ENCODE assay signal across 21 cellular contexts in the genomic region with DNA sequence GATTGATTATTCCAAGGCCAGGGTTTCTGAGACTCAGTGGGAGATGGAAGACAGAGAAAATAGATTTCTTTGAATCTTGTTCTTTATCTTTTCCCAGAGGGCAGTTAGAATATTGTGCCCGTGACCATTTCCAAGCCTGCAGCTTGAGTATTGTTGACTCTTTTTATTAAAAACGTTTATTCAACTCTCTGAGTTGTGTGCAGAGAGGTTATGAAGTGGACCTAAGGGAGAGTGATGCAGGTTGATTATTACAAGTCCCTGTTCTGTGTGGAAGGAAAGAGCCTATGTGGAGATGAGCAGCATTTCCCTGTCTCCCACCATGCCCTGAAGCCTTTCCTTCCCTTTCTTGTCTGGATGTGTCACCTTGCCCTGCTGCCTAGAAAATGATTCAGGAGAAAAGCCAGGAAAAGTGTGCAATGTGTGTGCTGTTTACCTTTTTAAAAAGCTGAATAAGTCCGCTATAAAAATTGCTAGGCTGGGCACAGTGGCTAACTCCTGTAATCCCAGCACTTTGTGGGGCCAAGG. TPM values are rescaled to one million over a fixed set of nuclear protein-coding genes. Genes with fewer than 3 reads are reported as not detected.
A peak's percentile ranks its signal among the peaks of the same experiment; 100 is the strongest.
DNase-seq lines count a peak whose midpoint lies in the region; ATAC-seq and TF ChIP-seq lines count a peak whose summit lies in the region.
"Had no signal": no experiment of that assay in that cellular context is flagged by ENCODE, and none has a peak within 500 bp of the region (broad histone marks: within the 10 kb centered on the region; RNA-seq: fewer than 3 reads in every experiment).

No MANE protein-coding gene starts in this region.

- DNase-seq in DMS53 (lab: John Stamatoyannopoulos, UW) (peak; percentile 77), ELR (ENCODE audit: low read depth) (peak; percentile 15), NCI-H69 (lab: John Stamatoyannopoulos, UW) (peak; percentile 9), omental fat pad (ENCODE audit: low spot score) (no peak), NCI-H526 (lab: John Stamatoyannopoulos, UW) (no peak)
- DNase-seq: BE2C, DMS79, MG63, NCI-H187, NCI-H2171 treated with DMSO at 0.1 percent for 48 hours, NCI-H446, RPMI8226, SHP77 treated with DMSO at 0.1 percent for 48 hours, T-helper 2 cell had no signal

- peaks cover 11% of the 10 kb centered on the region for H3K4me1 ChIP-seq in endocrine pancreas (ENCODE audit: control insufficient read depth, insufficient read depth, low read length)

- no peak for TF ChIP-seq CTCF in omental fat pad (IDR thresholded peaks at IDR 0.05)

- no peaks in the 10 kb centered on the region for H3K27me3 ChIP-seq in endocrine pancreas (ENCODE audit: control insufficient read depth, insufficient read depth, low read length)
- H3K27me3 ChIP-seq: BE2C, MG63 had no signal

- peak overlapping the region; percentile 5 for H3K4me3 ChIP-seq in endocrine pancreas (ENCODE audit: control insufficient read depth, insufficient read depth, low read length)
- H3K4me3 ChIP-seq: K562, MG63, SK-N-MC had no signal

- H3K36me3 ChIP-seq in endocrine pancreas (ENCODE audit: control insufficient read depth, insufficient read depth, low read length), result no peaks in the 10 kb centered on the region
- H3K36me3 ChIP-seq: BE2C, MG63 had no signal

- ATAC-seq in GM21737 (IDR thresholded peaks at IDR 0.05; ENCODE audit: unreplicated experiment) (no peak), GM19328 (IDR thresholded peaks at IDR 0.05; ENCODE audit: unreplicated experiment) (no peak), omental fat pad (ENCODE audit: low FRiP score) (no peak)
- ATAC-seq: HepG2, K562 had no signal

- H3K9ac ChIP-seq in endocrine pancreas (ENCODE audit: control insufficient read depth, insufficient read depth, low read length), result no peak overlapping the region

- no peaks in the 10 kb centered on the region for H3K9me3 ChIP-seq in endocrine pancreas (ENCODE audit: control insufficient read depth, low read length)
- H3K9me3 ChIP-seq: BE2C, MG63 had no signal

RNA-seq across cellular contexts. Expression of a gene that starts 19.3 kb away (rescaled TPM):
- total RNA-seq in omental fat pad, result not detected
- total RNA-seq: HepG2, HT-29, K562 had no signal

Comparison
In these comparisons a context has a peak if more than half of its experiments do, and no peak if none do; other contexts are left out.
1. DNase-seq: peak in DMS53 (single experiment), ELR (single experiment) and NCI-H69 (single experiment); none in omental fat pad (single experiment) and NCI-H526 (0 of 2).